17 cellular contexts compared by ENCODE assay signal in the genomic region with DNA sequence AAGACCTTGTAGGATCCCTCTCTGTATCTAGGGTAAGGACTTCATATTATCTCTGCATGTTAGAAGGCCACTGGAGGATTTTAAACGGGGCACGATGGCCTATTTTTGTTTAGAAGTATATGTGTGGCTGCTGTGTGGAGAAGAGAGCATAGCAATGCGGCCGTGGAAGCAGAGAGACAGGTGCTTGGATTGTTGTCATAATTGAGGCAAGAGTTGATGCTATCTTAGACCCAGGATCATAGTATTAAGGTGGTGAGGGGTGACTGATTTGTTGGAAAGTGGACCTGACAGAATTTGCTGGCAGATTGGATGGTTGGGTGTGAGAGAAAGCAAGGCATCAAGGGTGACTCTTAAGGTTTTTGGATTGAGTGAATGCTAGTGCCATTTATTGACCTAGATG.
"Had no signal": no experiment of that assay in that cellular context is flagged by ENCODE, and none has a peak within 500 bp of the region (broad histone marks: within the 10 kb centered on the region; RNA-seq: fewer than 3 reads in every experiment).

No MANE protein-coding gene starts in this region.

- H3K4me1 ChIP-seq: prostate gland, right lobe of liver, SJSA1 had no signal

- H3K9me3 Mint-ChIP-seq: activated T-cell treated with anti-CD3 and anti-CD28 coated beads, Interleukin-2, amount 50 U/mL, for 4 hours; effector memory CD8-positive, alpha-beta T cell; nephron; stimulated activated naive CD8-positive, alpha-beta T cell treated with anti-CD3 and anti-CD28 coated beads, Interleukin-15, Interleukin-2, amounts not matched to agents 100 ng/mL and 50 ng/mL, for 24 hours; type B pancreatic cell had no signal

- H3K27me3 Mint-ChIP-seq: activated naive CD8-positive, alpha-beta T cell; effector memory CD8-positive, alpha-beta T cell; stimulated activated naive CD8-positive, alpha-beta T cell treated with anti-CD3 and anti-CD28 coated beads, Interleukin-15, Interleukin-2, amounts not matched to agents 100 ng/mL and 50 ng/mL, for 24 hours; type B pancreatic cell had no signal

- H3K27ac ChIP-seq: prostate gland, right lobe of liver, SJSA1, suprapubic skin had no signal

- H3K4me3 Mint-ChIP-seq: activated naive CD8-positive, alpha-beta T cell; activated T-cell treated with anti-CD3 and anti-CD28 coated beads, Interleukin-2, amount 50 U/mL, for 4 hours; effector memory CD8-positive, alpha-beta T cell; nephron; stimulated activated naive CD8-positive, alpha-beta T cell treated with anti-CD3 and anti-CD28 coated beads, Interleukin-15, Interleukin-2, amounts not matched to agents 100 ng/mL and 50 ng/mL, for 24 hours; type B pancreatic cell had no signal

- ATAC-seq: activated T-cell treated with anti-CD3 and anti-CD28 coated beads, Interleukin-2, amount 50 U/mL, for 4 hours; effector memory CD8-positive, alpha-beta T cell; left ventricle myocardium superior; right lobe of liver had no signal

- H3K4me3 ChIP-seq: prostate gland, right lobe of liver, SJSA1, suprapubic skin had no signal

- H3K27me3 ChIP-seq: right lobe of liver, SJSA1, suprapubic skin had no signal

- H3K36me3 ChIP-seq: prostate gland had no signal

- DNase-seq: activated CD4-positive, alpha-beta T cell treated with anti-CD3 and anti-CD28 coated beads, Interleukin-2, amount 50 U/mL, for 1 hour; activated T-cell treated with anti-CD3 and anti-CD28 coated beads, Interleukin-2, amount 50 U/mL, for 4 hours; dermis blood vessel endothelial cell; effector memory CD8-positive, alpha-beta T cell; foreskin melanocyte; kidney glomerular epithelial cell; left ventricle myocardium superior; mesenchymal stem cell; right lobe of liver; SW 1271 had no signal

- H3K27ac Mint-ChIP-seq: activated naive CD8-positive, alpha-beta T cell; nephron; type B pancreatic cell had no signal

- H3K9me3 ChIP-seq: prostate gland, right lobe of liver, SJSA1, suprapubic skin had no signal
